ENCODE assay signal across 15 cellular contexts in genomic region chr3:35857004-35857403, GRCh38.
DNase-seq lines count a peak whose midpoint lies in the region; ATAC-seq lines count a peak whose summit lies in the region.
"Had no signal": no experiment of that assay in that cellular context is flagged by ENCODE, and none has a peak within 500 bp of the region (broad histone marks: within the 10 kb centered on the region; RNA-seq: fewer than 3 reads in every experiment).

No MANE protein-coding gene starts in this region.

- intact Hi-C loops in CD4-positive, alpha-beta memory T cell (cut with micrococcal nuclease) = no loop called here

- POLR2A ChIA-PET in CD4-positive, alpha-beta memory T cell (lab: Charles Lee; ENCODE audit: partially characterized antibody) = no interaction called here

- ATAC-seq in GM19043 (IDR thresholded peaks at IDR 0.05; ENCODE audit: low read depth, unreplicated experiment) (peak; percentile 86), HG02759 (IDR thresholded peaks at IDR 0.05; ENCODE audit: unreplicated experiment) (peak; percentile 73), HG03469 (IDR thresholded peaks at IDR 0.05; ENCODE audit: unreplicated experiment) (peak; percentile 93), HG03108 (IDR thresholded peaks at IDR 0.05; ENCODE audit: unreplicated experiment) (no peak)
- peak; percentile 86 to 92 for ATAC-seq in stimulated activated naive B cell treated with anti-CD40 and anti-IgM and Interleukin-4, amounts not matched to agents 10 μg/mL and 1 μg/mL and 100 μg/mL, for 72 hours (replicated peaks)
- ATAC-seq: activated T-cell treated with anti-CD3 and anti-CD28 coated beads, Interleukin-2, amount 50 U/mL, for 4 hours; effector memory CD8-positive, alpha-beta T cell; stimulated activated naive CD8-positive, alpha-beta T cell treated with anti-CD3 and anti-CD28 coated beads, Interleukin-15, Interleukin-2, amounts not matched to agents 100 U/mL and 50 U/mL, for 24 hours had no signal

- no peaks in the 10 kb centered on the region for H3K4me1 ChIP-seq in CD4-positive, alpha-beta memory T cell (ENCODE audit: insufficient read depth, low read length)
- H3K4me1 ChIP-seq: SJCRH30 had no signal

- peaks cover 9 to 16% of the 10 kb centered on the region in 2 donors for H3K4me1 Mint-ChIP-seq in stimulated activated naive B cell treated with anti-CD40 and anti-IgM and Interleukin-4, amounts not matched to agents 10 μg/mL and 1 μg/mL and 100 μg/mL, for 72 hours
- H3K4me1 Mint-ChIP-seq in CD4-positive, alpha-beta memory T cell = no peaks in the 10 kb centered on the region

- H3K36me3 ChIP-seq in CD4-positive, alpha-beta memory T cell (ENCODE audit: insufficient read depth, low read length) = no peaks in the 10 kb centered on the region
- H3K36me3 ChIP-seq: SJCRH30 had no signal

- no peaks in the 10 kb centered on the region for H3K27me3 Mint-ChIP-seq in stimulated activated naive B cell treated with anti-CD40 and anti-IgM and Interleukin-4, amounts not matched to agents 10 μg/mL and 1 μg/mL and 100 μg/mL, for 72 hours
- H3K27me3 Mint-ChIP-seq in CD4-positive, alpha-beta memory T cell = peaks cover 0 to 3% of the 10 kb centered on the region in 2 donors
- H3K27me3 Mint-ChIP-seq: effector memory CD8-positive, alpha-beta T cell had no signal

- H3K27ac Mint-ChIP-seq in stimulated activated naive B cell treated with anti-CD40 and anti-IgM and Interleukin-4, amounts not matched to agents 10 μg/mL and 1 μg/mL and 100 μg/mL, for 72 hours = no peak overlapping the region
- no peak overlapping the region for H3K27ac Mint-ChIP-seq in CD4-positive, alpha-beta memory T cell
- H3K27ac Mint-ChIP-seq: effector memory CD8-positive, alpha-beta T cell had no signal

- H3K9me3 Mint-ChIP-seq in stimulated activated naive B cell treated with anti-CD40 and anti-IgM and Interleukin-4, amounts not matched to agents 10 μg/mL and 1 μg/mL and 100 μg/mL, for 72 hours = peaks cover 0 to 3% of the 10 kb centered on the region in 2 donors
- H3K9me3 Mint-ChIP-seq in CD4-positive, alpha-beta memory T cell = peaks cover 0 to 4% (median 2%) of the 10 kb centered on the region in 8 donors
- H3K9me3 Mint-ChIP-seq: activated T-cell treated with anti-CD3 and anti-CD28 coated beads, Interleukin-2, amount 50 U/mL, for 4 hours had no signal

- DNase-seq in stimulated activated naive B cell treated with anti-CD40 and anti-IgM and Interleukin-4, amounts not matched to agents 10 μg/mL and 1 μg/mL and 100 μg/mL, for 72 hours = no peak
- DNase-seq in CD4-positive, alpha-beta memory T cell = no peak
- DNase-seq in hypothalamus (lab: John Stamatoyannopoulos, UW) = no peak
- DNase-seq: activated CD4-positive, CD25-positive, alpha-beta regulatory T cell; activated T-cell treated with anti-CD3 and anti-CD28 coated beads, Interleukin-2, amount 50 U/mL, for 4 hours; effector memory CD8-positive, alpha-beta T cell; mesendoderm; posterior cingulate gyrus; SJCRH30; stimulated activated CD4-positive, alpha-beta T cell treated with anti-CD3 and anti-CD28 coated beads, Interleukin-1b, Interleukin-23, amount 100 ng/mL, for 48 hours; stimulated activated naive CD8-positive, alpha-beta T cell treated with anti-CD3 and anti-CD28 coated beads, Interleukin-15, Interleukin-2, amounts not matched to agents 100 U/mL and 50 U/mL, for 24 hours had no signal

- no peaks in the 10 kb centered on the region for H3K27me3 ChIP-seq in CD4-positive, alpha-beta memory T cell (ENCODE audit: insufficient read depth, low read length)
- H3K27me3 ChIP-seq: SJCRH30 had no signal

- CTCF ChIA-PET in CD4-positive, alpha-beta memory T cell (lab: Charles Lee; ENCODE audit: partially characterized antibody) = no interaction called here

- no peaks in the 10 kb centered on the region for H3K36me3 Mint-ChIP-seq in stimulated activated naive B cell treated with anti-CD40 and anti-IgM and Interleukin-4, amounts not matched to agents 10 μg/mL and 1 μg/mL and 100 μg/mL, for 72 hours
- no peaks in the 10 kb centered on the region for H3K36me3 Mint-ChIP-seq in CD4-positive, alpha-beta memory T cell

- H3K4me3 ChIP-seq in CD4-positive, alpha-beta memory T cell (ENCODE audit: low read length in 2 of 2) = no peak overlapping the region
- H3K4me3 ChIP-seq: SJCRH30 had no signal

- H3K9me3 ChIP-seq in CD4-positive, alpha-beta memory T cell (ENCODE audit: control insufficient read depth in 1 of 2, low read length in 2 of 2) = no peaks in the 10 kb centered on the region
- H3K9me3 ChIP-seq: SJCRH30 had no signal

- no peak overlapping the region for H3K27ac ChIP-seq in CD4-positive, alpha-beta memory T cell (ENCODE audit: low read depth, low read length)
- H3K27ac ChIP-seq: SJCRH30 had no signal

- H3K4me3 Mint-ChIP-seq in stimulated activated naive B cell treated with anti-CD40 and anti-IgM and Interleukin-4, amounts not matched to agents 10 μg/mL and 1 μg/mL and 100 μg/mL, for 72 hours = no peak overlapping the region
- H3K4me3 Mint-ChIP-seq in CD4-positive, alpha-beta memory T cell = no peak overlapping the region
- H3K4me3 Mint-ChIP-seq: activated T-cell treated with anti-CD3 and anti-CD28 coated beads, Interleukin-2, amount 50 U/mL, for 4 hours; effector memory CD8-positive, alpha-beta T cell had no signal
